In genomic region chr6:33997265-33997664, GRCh38 we compare ENCODE assay signal across 34 cellular contexts.
"Had no signal": no experiment of that assay in that cellular context is flagged by ENCODE, and none has a peak within 500 bp of the region (broad histone marks: within the 10 kb centered on the region; RNA-seq: fewer than 3 reads in every experiment).

No MANE protein-coding gene starts in this region.

- DNase-seq: Karpas-422, Kasumi-1, MG63, MM.1S, MV-4-11, NCI-H1048, NCI-H1092, NCI-H1092 treated with DMSO at 0.1 percent for 48 hours, NCI-H1105, NCI-H1105 treated with DMSO at 0.1 percent for 48 hours, NCI-H1417, NCI-H1417 treated with DMSO at 0.1 percent for 48 hours, NCI-H1436, NCI-H1436 treated with DMSO at 0.1 percent for 48 hours, NCI-H146, NCI-H1694, NCI-H1694 treated with DMSO at 0.1 percent for 48 hours, NCI-H187, NCI-H187 treated with DMSO at 0.1 percent for 48 hours, NCI-H1930, NCI-H2029, NCI-H2029 treated with DMSO at 0.1 percent for 48 hours, NCI-H2081, NCI-H2081 treated with DMSO at 0.1 percent for 48 hours, NCI-H2107, NCI-H2171, NCI-H2171 treated with DMSO at 0.1 percent for 48 hours, NCI-H2227 treated with DMSO at 0.1 percent for 48 hours, NCI-H226, NCI-H345, NCI-H446, NCI-H446 treated with DMSO at 0.1 percent for 48 hours, NCI-H510A had no signal

- H3K4me3 ChIP-seq: MG63 had no signal

- H3K9me3 ChIP-seq: MG63 had no signal

- H3K36me3 ChIP-seq: MG63 had no signal

- H3K27ac ChIP-seq: KMS-11 had no signal
